Comparison of ENCODE assay signal across 8 cellular contexts in genomic region chr16:969508-970378, GRCh38. TPM values are rescaled to one million over a fixed set of nuclear protein-coding genes. Genes with fewer than 3 reads are reported as not detected.
A peak's percentile ranks its signal among the peaks of the same experiment; 100 is the strongest.
DNase-seq lines count a peak whose midpoint lies in the region; ATAC-seq and TF ChIP-seq lines count a peak whose summit lies in the region.

No MANE protein-coding gene starts in this region.

- H3K27ac Mint-ChIP-seq in activated T-helper 2 cell treated with anti-CD3 and anti-CD28 coated beads, Interferon-gamma antibody, Interleukin-2, Interleukin-4, amounts not matched to agents 10 μg/mL and 5 μg/mL and 100 μg/mL, durations not matched to agents 14 hours and 24 hours and 36 hours = no peak overlapping the region

- intact Hi-C loops in activated T-helper 2 cell treated with anti-CD3 and anti-CD28 coated beads, Interferon-gamma antibody, Interleukin-2, Interleukin-4, amounts not matched to agents 10 μg/mL and 5 μg/mL and 100 μg/mL, durations not matched to agents 14 hours and 24 hours and 36 hours (cut with micrococcal nuclease) = loop anchor here (5.0 to 10.0 kb wide), 2 partner anchors 33 to 165 kb away; partner anchors contain the start of gene GNG13
- intact Hi-C loops in right cardiac atrium (cut with DNase I) = no loop called here
- intact Hi-C loops in sigmoid colon (cut with DNase I) = loop anchor here (5.0 kb wide), 1 partner anchor 162 kb away; no protein-coding TSS in a partner anchor

- peaks cover 7% of the 10 kb centered on the region for H3K27me3 Mint-ChIP-seq in activated T-helper 2 cell treated with anti-CD3 and anti-CD28 coated beads, Interferon-gamma antibody, Interleukin-2, Interleukin-4, amounts not matched to agents 10 μg/mL and 5 μg/mL and 100 μg/mL, durations not matched to agents 14 hours and 24 hours and 36 hours (ENCODE audit: low read depth)

- peak in 1 of 2 donors; percentile 5 for ATAC-seq in right cardiac atrium

- DNase-seq in AG20443 (ENCODE audit: low spot score) (peak; percentile 74), HFF-Myc (ENCODE audit: extremely low read depth, low read depth) (no peak), right cardiac atrium (peak; percentile 51 to 81 (median 76)), sigmoid colon (no peak), T-helper 9 cell (no peak), NCI-H524 (lab: John Stamatoyannopoulos, UW) (no peak), GOT3 (lab: John Stamatoyannopoulos, UW) (no peak)
- no peak for DNase-seq in activated T-helper 2 cell treated with anti-CD3 and anti-CD28 coated beads, Interferon-gamma antibody, Interleukin-2, Interleukin-4, amounts not matched to agents 10 μg/mL and 5 μg/mL and 100 μg/mL, durations not matched to agents 14 hours and 24 hours and 36 hours (ENCODE audit: low spot score)

- 38% methylated on average over 53 of the region's 53 CpGs for WGBS in right cardiac atrium
- WGBS in sigmoid colon, 2 donors = 52 to 53% methylated on average over 53 of the region's 53 CpGs

- H3K4me3 ChIP-seq in HFF-Myc (replicated peaks; ENCODE audit: low read depth, low read length) (peak overlapping the region; percentile 70), right cardiac atrium (ENCODE audit: low read length) (peak overlapping the region; percentile 76), sigmoid colon (peak overlapping the region; percentile 63 to 97 (median 90))

- TF ChIP-seq EP300 in sigmoid colon (IDR thresholded peaks at IDR 0.05) = no peak

- no peaks in the 10 kb centered on the region for H3K27me3 ChIP-seq in right cardiac atrium (ENCODE audit: control insufficient read depth, insufficient read depth)
- H3K27me3 ChIP-seq in sigmoid colon = no peaks in the 10 kb centered on the region

- TF ChIP-seq CTCF in HFF-Myc (IDR thresholded peaks at IDR 0.05; ENCODE audit: low read depth, low read length, missing control alignments) = no peak
- TF ChIP-seq CTCF in sigmoid colon (IDR thresholded peaks at IDR 0.05) = no peak

- TF ChIP-seq POLR2A in sigmoid colon (IDR thresholded peaks at IDR 0.05) = no peak

- H3K4me3 Mint-ChIP-seq in activated T-helper 2 cell treated with anti-CD3 and anti-CD28 coated beads, Interferon-gamma antibody, Interleukin-2, Interleukin-4, amounts not matched to agents 10 μg/mL and 5 μg/mL and 100 μg/mL, durations not matched to agents 14 hours and 24 hours and 36 hours (ENCODE audit: low read depth) = peak overlapping the region; percentile 75

- peaks cover 28% of the 10 kb centered on the region for H3K36me3 Mint-ChIP-seq in activated T-helper 2 cell treated with anti-CD3 and anti-CD28 coated beads, Interferon-gamma antibody, Interleukin-2, Interleukin-4, amounts not matched to agents 10 μg/mL and 5 μg/mL and 100 μg/mL, durations not matched to agents 14 hours and 24 hours and 36 hours (ENCODE audit: low read depth)

- H3K27ac ChIP-seq in right cardiac atrium (ENCODE audit: low read length) (no peak overlapping the region), sigmoid colon (peak overlapping the region; percentile 72 to 85 (median 82))

- no peaks in the 10 kb centered on the region for H3K9me3 ChIP-seq in right cardiac atrium (ENCODE audit: control insufficient read depth, low read length)
- H3K9me3 ChIP-seq in sigmoid colon = no peaks in the 10 kb centered on the region

- peaks cover 9% of the 10 kb centered on the region for H3K9me3 Mint-ChIP-seq in activated T-helper 2 cell treated with anti-CD3 and anti-CD28 coated beads, Interferon-gamma antibody, Interleukin-2, Interleukin-4, amounts not matched to agents 10 μg/mL and 5 μg/mL and 100 μg/mL, durations not matched to agents 14 hours and 24 hours and 36 hours

- peaks cover 10% of the 10 kb centered on the region for H3K4me1 Mint-ChIP-seq in activated T-helper 2 cell treated with anti-CD3 and anti-CD28 coated beads, Interferon-gamma antibody, Interleukin-2, Interleukin-4, amounts not matched to agents 10 μg/mL and 5 μg/mL and 100 μg/mL, durations not matched to agents 14 hours and 24 hours and 36 hours (ENCODE audit: low read depth)

- peaks cover 4% of the 10 kb centered on the region for H3K4me1 ChIP-seq in right cardiac atrium (ENCODE audit: control insufficient read depth, insufficient read depth, low read length)
- peaks cover 0 to 32% (median 27%) of the 10 kb centered on the region in 4 donors for H3K4me1 ChIP-seq in sigmoid colon

- peaks cover 0 to 4% (median 0%) of the 10 kb centered on the region in 4 donors for H3K36me3 ChIP-seq in sigmoid colon

RNA-seq across cellular contexts. Expression of gene LMF1, which starts 1.0 kb away (rescaled TPM):
- 14.0 and 14.3 TPM in 2 replicates for total RNA-seq in activated T-helper 2 cell treated with anti-CD3 and anti-CD28 coated beads, Interferon-gamma antibody, Interleukin-2, Interleukin-4, amounts not matched to agents 10 μg/mL and 5 μg/mL and 100 μg/mL, durations not matched to agents 14 hours and 24 hours and 36 hours
- total RNA-seq in right cardiac atrium (10 to 100 TPM; 10.6 to 13.3 (median 11.2) TPM), sigmoid colon (10 to 100 TPM; 19.9 to 34.1 (median 31.0) TPM)
- polyA plus RNA-seq in right cardiac atrium (7.8 TPM), sigmoid colon (10 to 100 TPM in 1 of 3 donors, 1 to 10 TPM in 2; 1.2 to 13.2 (median 1.6) TPM)

RNA-seq across cellular contexts. Expression of gene SOX8, which starts 11.8 kb away (rescaled TPM):
- 0.78 and 1.2 TPM in 2 replicates for total RNA-seq in activated T-helper 2 cell treated with anti-CD3 and anti-CD28 coated beads, Interferon-gamma antibody, Interleukin-2, Interleukin-4, amounts not matched to agents 10 μg/mL and 5 μg/mL and 100 μg/mL, durations not matched to agents 14 hours and 24 hours and 36 hours
- total RNA-seq in right cardiac atrium = 1 to 10 TPM in 3 of 4 donors, under 1 TPM in 1; 0.97 to 2.1 (median 1.9) TPM
- polyA plus RNA-seq in right cardiac atrium = 1.5 TPM
- 1 to 10 TPM in 3 of 4 donors, under 1 TPM in 1; 0.49 to 3.4 (median 3.0) TPM for total RNA-seq in sigmoid colon
- polyA plus RNA-seq in sigmoid colon = 1 to 10 TPM in 1 of 3 donors, under 1 TPM in 1, not detected in 1; under 0.01 to 2.5 TPM

Comparison
In these comparisons a context has a peak if more than half of its experiments do, and no peak if none do; other contexts are left out.
1. DNase-seq: peak in AG20443 (single experiment) and right cardiac atrium (3 of 3); none in HFF-Myc (single experiment), activated T-helper 2 cell treated with anti-CD3 and anti-CD28 coated beads, Interferon-gamma antibody, Interleukin-2, Interleukin-4, amounts not matched to agents 10 μg/mL and 5 μg/mL and 100 μg/mL, durations not matched to agents 14 hours and 24 hours and 36 hours (single experiment), sigmoid colon (single experiment), T-helper 9 cell (single experiment), NCI-H524 (0 of 2) and GOT3 (single experiment).
2. intact Hi-C loops: an anchor here in activated T-helper 2 cell treated with anti-CD3 and anti-CD28 coated beads, Interferon-gamma antibody, Interleukin-2, Interleukin-4, amounts not matched to agents 10 μg/mL and 5 μg/mL and 100 μg/mL, durations not matched to agents 14 hours and 24 hours and 36 hours (5.0 to 10.0 kb wide) and sigmoid colon (5.0 kb wide); none called in right cardiac atrium.
3. Peak in every context shown above with its lines, with median percentiles within 50 percentile points of each other: H3K4me3 ChIP-seq.